Comparison of ENCODE assay signal across 29 cellular contexts in genomic region chr12:112847708-112848337, GRCh38. TPM values are rescaled to one million over a fixed set of nuclear protein-coding genes. Genes with fewer than 3 reads are reported as not detected.
"Had no signal": no experiment of that assay in that cellular context is flagged by ENCODE, and none has a peak within 500 bp of the region (broad histone marks: within the 10 kb centered on the region; RNA-seq: fewer than 3 reads in every experiment).

No MANE protein-coding gene starts in this region.

- H3K27ac ChIP-seq: body of pancreas, esophagus squamous epithelium, gastroesophageal sphincter, left ventricle myocardium inferior, right lobe of liver, skin epidermis, stomach, suprapubic skin, tibial nerve had no signal

- H3K4me1 ChIP-seq: body of pancreas, esophagus squamous epithelium, gastroesophageal sphincter, left ventricle myocardium inferior, right lobe of liver, stomach, suprapubic skin, tibial nerve had no signal

- H3K4me3 ChIP-seq: body of pancreas, esophagus squamous epithelium, gastroesophageal sphincter, left ventricle myocardium inferior, right lobe of liver, skin epidermis, stomach, suprapubic skin, tibial nerve had no signal

- H3K36me3 Mint-ChIP-seq: activated CD8-positive, alpha-beta memory T cell treated with anti-CD3 and anti-CD28 coated beads, Interleukin-2, amount 10 ng/mL, durations not matched to agents 7 days and 5 days; mesothelial cell of epicardium; naive thymus-derived CD8-positive, alpha-beta T cell; stimulated activated effector memory CD8-positive, alpha-beta T cell treated with anti-CD3 and anti-CD28 coated beads, Interleukin-12 subunit alpha, Interleukin-12 subunit beta, amount 100 ng/mL, for 72 hours had no signal

- H3K27me3 ChIP-seq: body of pancreas, right lobe of liver had no signal

- H3K9me3 ChIP-seq: body of pancreas, esophagus squamous epithelium, left ventricle myocardium inferior, right lobe of liver, stomach, suprapubic skin had no signal

- H3K27ac Mint-ChIP-seq: activated CD4-positive, alpha-beta T cell treated with anti-CD3 and anti-CD28 coated beads, Interleukin-2, amount 10 ng/mL, durations not matched to agents 24 days and 14 days; activated CD8-positive, alpha-beta memory T cell treated with anti-CD3 and anti-CD28 coated beads, Interleukin-2, amount 10 ng/mL, durations not matched to agents 7 days and 5 days; activated CD8-positive, alpha-beta T cell treated with anti-CD3 and anti-CD28 coated beads for 36 hours; activated naive CD8-positive, alpha-beta T cell treated with anti-CD3 and anti-CD28 coated beads, Interleukin-2, amount 50 U/mL, for 24 hours; mesothelial cell of epicardium; stimulated activated effector memory CD8-positive, alpha-beta T cell treated with anti-CD3 and anti-CD28 coated beads, Interleukin-12 subunit alpha, Interleukin-12 subunit beta, amount 100 ng/mL, for 72 hours had no signal

- ATAC-seq: activated CD8-positive, alpha-beta memory T cell treated with anti-CD3 and anti-CD28 coated beads, Interleukin-2, amount 10 ng/mL, durations not matched to agents 7 days and 5 days; activated CD8-positive, alpha-beta T cell treated with anti-CD3 and anti-CD28 coated beads for 36 hours; activated naive CD8-positive, alpha-beta T cell treated with anti-CD3 and anti-CD28 coated beads, Interleukin-2, amount 50 U/mL, for 24 hours; body of pancreas; gastroesophageal sphincter; naive thymus-derived CD8-positive, alpha-beta T cell; right lobe of liver had no signal

- H3K9me3 Mint-ChIP-seq: activated CD4-positive, alpha-beta T cell treated with anti-CD3 and anti-CD28 coated beads, Interleukin-2, amount 10 ng/mL, durations not matched to agents 24 days and 14 days; activated CD8-positive, alpha-beta T cell treated with anti-CD3 and anti-CD28 coated beads for 36 hours; activated naive CD8-positive, alpha-beta T cell treated with anti-CD3 and anti-CD28 coated beads, Interleukin-2, amount 50 U/mL, for 24 hours; mesothelial cell of epicardium; naive thymus-derived CD8-positive, alpha-beta T cell; stimulated activated effector memory CD8-positive, alpha-beta T cell treated with anti-CD3 and anti-CD28 coated beads, Interleukin-12 subunit alpha, Interleukin-12 subunit beta, amount 100 ng/mL, for 72 hours had no signal

- H3K4me1 Mint-ChIP-seq: activated CD4-positive, alpha-beta T cell treated with anti-CD3 and anti-CD28 coated beads, Interleukin-2, amount 10 ng/mL, durations not matched to agents 24 days and 14 days; activated CD8-positive, alpha-beta memory T cell treated with anti-CD3 and anti-CD28 coated beads, Interleukin-2, amount 10 ng/mL, durations not matched to agents 7 days and 5 days; activated naive CD8-positive, alpha-beta T cell treated with anti-CD3 and anti-CD28 coated beads, Interleukin-2, amount 50 U/mL, for 24 hours had no signal

- DNase-seq: activated CD4-positive, alpha-beta T cell treated with anti-CD3 and anti-CD28 coated beads, Interleukin-2, amount 10 ng/mL, durations not matched to agents 24 days and 14 days; activated CD4-positive, CD25-positive, alpha-beta regulatory T cell; activated CD8-positive, alpha-beta memory T cell treated with anti-CD3 and anti-CD28 coated beads, Interleukin-2, amount 10 ng/mL, durations not matched to agents 7 days and 5 days; activated CD8-positive, alpha-beta T cell treated with anti-CD3 and anti-CD28 coated beads for 36 hours; activated effector memory CD4-positive, alpha-beta T cell treated with anti-CD3 and anti-CD28 coated beads, Interleukin-2, amount 50 U/mL, for 16 hours; activated naive CD4-positive, alpha-beta T cell treated with anti-CD3 and anti-CD28 coated beads, Interleukin-2, amount 50 U/mL, for 16 hours; activated naive CD8-positive, alpha-beta T cell treated with anti-CD3 and anti-CD28 coated beads, Interleukin-2, amount 50 U/mL, for 24 hours; activated T-cell treated with anti-CD3 and anti-CD28 coated beads for 4 hours; anterior cingulate cortex; body of pancreas; dermis blood vessel endothelial cell; effector memory CD4-positive, alpha-beta T cell; esophagus squamous epithelium; head of caudate nucleus; left ventricle myocardium inferior; naive thymus-derived CD8-positive, alpha-beta T cell; occipital lobe; right lobe of liver; stimulated activated CD4-positive, alpha-beta T cell treated with anti-CD3 and anti-CD28 coated beads, Interleukin-1b, Interleukin-23, amount 100 ng/mL, for 48 hours; stomach; T-helper 1 cell; T-helper 9 cell had no signal

- H3K36me3 ChIP-seq: esophagus squamous epithelium, gastroesophageal sphincter, left ventricle myocardium inferior, right lobe of liver, stomach, suprapubic skin, tibial nerve had no signal

- H3K4me3 Mint-ChIP-seq: activated CD4-positive, alpha-beta T cell treated with anti-CD3 and anti-CD28 coated beads, Interleukin-2, amount 10 ng/mL, durations not matched to agents 24 days and 14 days; activated CD8-positive, alpha-beta memory T cell treated with anti-CD3 and anti-CD28 coated beads, Interleukin-2, amount 10 ng/mL, durations not matched to agents 7 days and 5 days; activated CD8-positive, alpha-beta T cell treated with anti-CD3 and anti-CD28 coated beads for 36 hours; activated naive CD8-positive, alpha-beta T cell treated with anti-CD3 and anti-CD28 coated beads, Interleukin-2, amount 50 U/mL, for 24 hours; mesothelial cell of epicardium; naive thymus-derived CD8-positive, alpha-beta T cell; stimulated activated effector memory CD8-positive, alpha-beta T cell treated with anti-CD3 and anti-CD28 coated beads, Interleukin-12 subunit alpha, Interleukin-12 subunit beta, amount 100 ng/mL, for 72 hours had no signal

RNA-seq across cellular contexts. Expression of gene RPH3A, which starts 56.3 kb away (rescaled TPM):
- total RNA-seq: activated CD4-positive, alpha-beta T cell treated with anti-CD3 and anti-CD28 coated beads, Interleukin-2, amount 10 ng/mL, durations not matched to agents 24 days and 14 days; activated CD8-positive, alpha-beta memory T cell treated with anti-CD3 and anti-CD28 coated beads, Interleukin-2, amount 10 ng/mL, durations not matched to agents 7 days and 5 days; activated CD8-positive, alpha-beta T cell treated with anti-CD3 and anti-CD28 coated beads for 36 hours; body of pancreas; dermis blood vessel endothelial cell; esophagus squamous epithelium; left ventricle myocardium inferior; lung microvascular endothelial cell; mesothelial cell of epicardium; naive thymus-derived CD8-positive, alpha-beta T cell; stomach; suprapubic skin; tibial nerve had no signal
- polyA plus RNA-seq: naive thymus-derived CD8-positive, alpha-beta T cell; stomach had no signal
